ENCODE assay signal across 9 cellular contexts in genomic region chr1:153568367-153569099, GRCh38. TPM values are rescaled to one million over a fixed set of nuclear protein-coding genes. Genes with fewer than 3 reads are reported as not detected.
DNase-seq lines count a peak whose midpoint lies in the region; ATAC-seq and TF ChIP-seq lines count a peak whose summit lies in the region.
"Had no signal": no experiment of that assay in that cellular context is flagged by ENCODE, and none has a peak within 500 bp of the region (broad histone marks: within the 10 kb centered on the region; RNA-seq: fewer than 3 reads in every experiment).

No MANE protein-coding gene starts in this region.

- POLR2A ChIA-PET in RWPE1 (lab: Yijun Ruan, JAX; ENCODE audit: low non-redundant PET) = interaction anchor here (0.6 to 1.8 kb wide), 5 partner anchors 33 to 70 kb away, joined by 3 to 8 read pairs (median 4); partner anchors contain the start of genes S100A16 and S100A6

- no peak overlapping the region for H3K4me3 ChIP-seq in Loucy (ENCODE audit: low read length, poor library complexity, severe bottlenecking)
- no peak overlapping the region for H3K4me3 ChIP-seq in fibroblast of the aortic adventitia (ENCODE audit: low read depth, low read length)

- H3K27ac ChIP-seq in RWPE1 = peak overlapping the region; percentile 100

- CTCF ChIA-PET in RWPE1 (lab: Yijun Ruan, JAX) = interaction anchor here (0.5 to 3.2 kb wide), 17 partner anchors 15 to 682 kb away, joined by 3 to 32 read pairs (median 4); partner anchors contain the start of genes S100A1, S100A4 and S100A6

- H4K20me1 ChIP-seq in Loucy (ENCODE audit: insufficient read depth, low read length, poor library complexity, severe bottlenecking) = no peaks in the 10 kb centered on the region

- peaks cover 41% of the 10 kb centered on the region for H3K4me1 ChIP-seq in Loucy (ENCODE audit: insufficient read depth, low read length, poor library complexity, severe bottlenecking)

- H3K9ac ChIP-seq in Loucy (ENCODE audit: low read depth, low read length, poor library complexity, severe bottlenecking) = peak overlapping the region; percentile 46

- H3K79me2 ChIP-seq in Loucy (ENCODE audit: insufficient read depth, low read length) = no peaks in the 10 kb centered on the region

- no peaks in the 10 kb centered on the region for H3F3A ChIP-seq in Loucy (ENCODE audit: low read depth)

- TF ChIP-seq CTCF in Loucy (conservative IDR thresholded peaks at IDR 0.05; ENCODE audit: low read length) = peak; percentile 99
- TF ChIP-seq CTCF in RWPE1 (conservative IDR thresholded peaks at IDR 0.05; ENCODE audit: low read depth) = peak; percentile 96
- peak; percentile 98 for TF ChIP-seq CTCF in fibroblast of the aortic adventitia (IDR thresholded peaks at IDR 0.05; ENCODE audit: insufficient read depth, low read length)
- TF ChIP-seq CTCF in nephron progenitor cell (IDR thresholded peaks at IDR 0.05) = peak; percentile 96

- H2AFZ ChIP-seq in Loucy (ENCODE audit: low read length) = peak overlapping the region; percentile 89

- H3K27me3 Mint-ChIP-seq in nephron progenitor cell (ENCODE audit: low read depth, poor library complexity) = peaks cover 10% of the 10 kb centered on the region

- peak; percentile 5 for ATAC-seq in stimulated activated naive CD8-positive, alpha-beta T cell treated with anti-CD3 and anti-CD28 coated beads, Interleukin-15, Interleukin-2, amounts not matched to agents 100 U/mL and 50 U/mL, for 24 hours
- no peak for ATAC-seq in HG02970 (IDR thresholded peaks at IDR 0.05; ENCODE audit: low FRiP score, unreplicated experiment)

- peak; percentile 95 for DNase-seq in DMS153 (lab: John Stamatoyannopoulos, UW)
- peak; percentile 90 for DNase-seq in RWPE1 (ENCODE audit: low spot score)
- DNase-seq in activated effector memory CD4-positive, alpha-beta T cell treated with Interleukin-2 at 50 U/mL for 16 hours = peak; percentile 69
- DNase-seq in fibroblast of the aortic adventitia (ENCODE audit: low read depth) = peak; percentile 88
- DNase-seq in nephron progenitor cell = peak; percentile 91
- peak; percentile 89 for DNase-seq in stimulated activated naive CD8-positive, alpha-beta T cell treated with anti-CD3 and anti-CD28 coated beads, Interleukin-15, Interleukin-2, amounts not matched to agents 100 U/mL and 50 U/mL, for 24 hours

- peaks cover 66% of the 10 kb centered on the region for H3K4me1 Mint-ChIP-seq in nephron progenitor cell

- H3K36me3 Mint-ChIP-seq in nephron progenitor cell (ENCODE audit: low read depth) = no peaks in the 10 kb centered on the region

- H3K27me3 ChIP-seq in Loucy (ENCODE audit: insufficient read depth, low read length, poor library complexity, severe bottlenecking) = no peaks in the 10 kb centered on the region

- H3K36me3 ChIP-seq in Loucy (ENCODE audit: insufficient read depth, low read length) = no peaks in the 10 kb centered on the region

- peak overlapping the region; percentile 97 for H3K27ac Mint-ChIP-seq in nephron progenitor cell

- no peaks in the 10 kb centered on the region for H3K9me2 ChIP-seq in Loucy (replicated peaks; ENCODE audit: low read depth, low read length)

- H3K4me2 ChIP-seq in Loucy (ENCODE audit: low read depth, low read length, poor library complexity, severe bottlenecking) = peak overlapping the region; percentile 60

- H3K9me3 Mint-ChIP-seq in nephron progenitor cell = peaks cover 5% of the 10 kb centered on the region

- H3K9me3 ChIP-seq in Loucy (ENCODE audit: insufficient read depth, low read depth, low read length) = no peaks in the 10 kb centered on the region

- H3K4me3 Mint-ChIP-seq in nephron progenitor cell = peak overlapping the region; percentile 42

RNA-seq across cellular contexts. Expression of gene S100A2, which starts 2.9 kb away (rescaled TPM):
- total RNA-seq in fibroblast of the aortic adventitia (ENCODE audit: low replicate concordance) = 3.3 TPM in 1 of 2 replicates, not detected in the other

RNA-seq across cellular contexts. Expression of gene S100A3, which starts 19.5 kb away (rescaled TPM):
- total RNA-seq in fibroblast of the aortic adventitia (ENCODE audit: low replicate concordance) = 4.3 TPM in 1 of 2 replicates, not detected in the other

RNA-seq across cellular contexts. Expression of gene S100A4, which starts 22.9 kb away (rescaled TPM):
- total RNA-seq in fibroblast of the aortic adventitia (ENCODE audit: low replicate concordance) = 203 and 585 TPM in 2 replicates

RNA-seq across cellular contexts. Expression of gene S100A5, which starts 27.8 kb away (rescaled TPM):
- 0.99 TPM in 1 of 2 replicates, not detected in the other for total RNA-seq in fibroblast of the aortic adventitia (ENCODE audit: low replicate concordance)
- total RNA-seq: glomerular endothelial cell had no signal

RNA-seq across cellular contexts. Expression of gene S100A6, which starts 32.7 kb away (rescaled TPM):
- 681 and 1,303 TPM in 2 replicates for total RNA-seq in fibroblast of the aortic adventitia (ENCODE audit: low replicate concordance)
